15 cellular contexts compared by ENCODE assay signal in the genomic region with DNA sequence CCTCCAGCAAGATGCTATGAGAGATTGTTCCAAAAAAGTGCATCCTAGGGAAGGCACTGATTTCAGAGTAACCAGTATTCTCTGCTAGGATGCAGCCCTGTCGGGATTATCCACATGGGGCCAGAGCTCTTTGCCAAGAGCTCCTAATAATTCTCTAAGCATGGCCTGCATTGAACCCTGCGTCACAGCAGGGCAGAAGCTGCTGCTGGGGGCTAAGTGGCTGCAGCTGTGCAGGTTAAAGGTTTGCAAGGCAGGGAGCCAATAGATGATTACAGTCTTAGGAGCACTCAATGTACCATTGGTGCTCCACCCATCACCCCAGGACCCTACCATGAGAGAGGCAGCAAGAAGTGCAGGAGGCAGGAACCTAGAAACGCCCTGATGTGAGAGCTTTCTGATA.
DNase-seq lines count a peak whose midpoint lies in the region; ATAC-seq and TF ChIP-seq lines count a peak whose summit lies in the region.
"Had no signal": no experiment of that assay in that cellular context is flagged by ENCODE, and none has a peak within 500 bp of the region (broad histone marks: within the 10 kb centered on the region; RNA-seq: fewer than 3 reads in every experiment).

No MANE protein-coding gene starts in this region.

- H3K4me1 ChIP-seq in colonic mucosa: no peaks in the 10 kb centered on the region

- no peak overlapping the region for H3K27ac ChIP-seq in colonic mucosa

- no peaks in the 10 kb centered on the region for H3K36me3 ChIP-seq in colonic mucosa
- H3K36me3 ChIP-seq: MG63 had no signal

- no peak overlapping the region for H3K4me3 ChIP-seq in colonic mucosa
- H3K4me3 ChIP-seq: MG63 had no signal

- intact Hi-C loops in left ventricle myocardium superior (cut with micrococcal nuclease) (no loop called here), cardiac septum (cut with DNase I) (no loop called here), colonic mucosa (cut with DNase I) (no loop called here)

- TF ChIP-seq CTCF in colonic mucosa (IDR thresholded peaks at IDR 0.05): no peak

- ATAC-seq in left ventricle myocardium superior (peak; percentile 55), HG02938 (IDR thresholded peaks at IDR 0.05; ENCODE audit: unreplicated experiment) (no peak)
- ATAC-seq: CD8-positive, alpha-beta T cell had no signal

- H3K9me3 ChIP-seq in colonic mucosa: no peaks in the 10 kb centered on the region
- H3K9me3 ChIP-seq: MG63 had no signal

- no peaks in the 10 kb centered on the region for H3K27me3 ChIP-seq in colonic mucosa
- H3K27me3 ChIP-seq: MG63 had no signal

- DNase-seq in left ventricle myocardium superior: no peak
- no peak for DNase-seq in cardiac septum (ENCODE audit: low spot score)
- DNase-seq in NCI-H748 (lab: John Stamatoyannopoulos, UW; ENCODE audit: unreplicated experiment): peak; percentile 82
- peak; percentile 89 for DNase-seq in fibroblast of the conjunctiva (ENCODE audit: low read depth)
- DNase-seq in NCI-H1048 (lab: John Stamatoyannopoulos, UW): no peak
- DNase-seq in colonic mucosa: no peak
- DNase-seq: CD8-positive, alpha-beta T cell; DND-41; GDM1; GOT3; MG63; NCI-H2081; NCI-H2227 treated with DMSO at 0.1 percent for 48 hours; NCI-H526 treated with DMSO at 0.1 percent for 48 hours had no signal

- H3K9ac ChIP-seq in colonic mucosa (ENCODE audit: low read depth in 2 of 2, low read length in 2 of 2): no peak overlapping the region

Comparison
In these comparisons a context has a peak if more than half of its experiments do, and no peak if none do; other contexts are left out.
1. DNase-seq: peak in NCI-H748 (single experiment) and fibroblast of the conjunctiva (single experiment); none in left ventricle myocardium superior (single experiment), cardiac septum (single experiment), NCI-H1048 (single experiment) and colonic mucosa (single experiment).